In the genomic region with DNA sequence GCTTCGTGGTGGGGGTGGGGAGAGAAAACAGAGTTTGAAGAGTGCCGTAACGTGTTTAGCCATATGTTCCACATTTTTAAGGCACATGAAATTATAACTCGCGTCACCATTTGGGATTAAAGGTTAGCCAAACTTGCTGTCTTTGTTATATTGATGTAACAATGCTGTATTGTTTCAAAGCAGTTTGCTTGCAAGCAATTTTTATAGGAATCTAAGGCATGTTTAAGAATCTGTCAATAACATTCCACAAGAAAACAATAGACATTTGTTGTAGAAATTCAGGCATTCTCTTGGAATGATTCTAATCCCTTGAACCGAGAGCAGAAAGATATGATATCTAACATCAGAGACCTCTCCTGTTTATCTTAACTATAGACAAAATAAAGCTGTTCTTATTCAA, we compare ENCODE assay signal across 20 cellular contexts.
A peak's percentile ranks its signal among the peaks of the same experiment; 100 is the strongest.
DNase-seq lines count a peak whose midpoint lies in the region; ATAC-seq, FAIRE-seq and TF ChIP-seq lines count a peak whose summit lies in the region.
"Had no signal": no experiment of that assay in that cellular context is flagged by ENCODE, and none has a peak within 500 bp of the region (broad histone marks: within the 10 kb centered on the region; RNA-seq: fewer than 3 reads in every experiment).

No MANE protein-coding gene starts in this region.

- 69% methylated on average over 6 of the region's 6 CpGs for WGBS in A549 (ENCODE audit: missing lambda C conversion rate)

- no peak for DNase-seq in A549 (ENCODE audit: low read depth in 1 of 2, low spot score in 1 of 2)
- peak; percentile 31 for DNase-seq in NCI-H1048 (lab: John Stamatoyannopoulos, UW)
- DNase-seq in caudate nucleus (lab: John Stamatoyannopoulos, UW), result no peak
- no peak for DNase-seq in mesothelial cell of epicardium (ENCODE audit: low spot score in 2 of 2, unreplicated experiment in 2 of 2)
- DNase-seq in activated CD4-positive, alpha-beta T cell treated with anti-CD3 and anti-CD28 coated beads, Interleukin-2, amount 10 ng/mL, durations not matched to agents 7 days and 5 days, result no peak
- DNase-seq in GM12891 (ENCODE audit: insufficient read length, low spot score), result no peak
- DNase-seq in UCSD-AML1 (lab: John Stamatoyannopoulos, UW; ENCODE audit: unreplicated experiment), result no peak
- no peak for DNase-seq in CD14-positive monocyte (ENCODE audit: low spot score)
- DNase-seq: activated CD4-positive, alpha-beta T cell treated with anti-CD3 and anti-CD28 coated beads for 1 hour; activated gamma-delta T cell; CD4-positive, alpha-beta T cell; left cardiac atrium; NCI-H1694 treated with DMSO at 0.1 percent for 48 hours; NCI-H345; ovary; SHP77 treated with DMSO at 0.1 percent for 48 hours; stimulated activated naive CD4-positive, alpha-beta T cell treated with Interleukin-2 at 50 U/mL for 16 hours had no signal

- CTCF ChIA-PET in A549 (lab: Yijun Ruan, JAX), result interaction anchor here (0.8 to 2.3 kb wide), 4 partner anchors 20 to 303 kb away, joined by 3 to 11 read pairs (median 4); no protein-coding TSS in a partner anchor
- CTCF ChIA-PET in activated CD4-positive, alpha-beta T cell treated with anti-CD3 and anti-CD28 coated beads, Interleukin-2, amount 10 ng/mL, durations not matched to agents 7 days and 5 days (lab: Charles Lee), result interaction anchor here (1.2 kb wide), 1 partner anchor 10 kb away, joined by 3 read pairs; no protein-coding TSS in a partner anchor

- H3K36me3 Mint-ChIP-seq in mesothelial cell of epicardium (peaks cover 25% of the 10 kb centered on the region), CD14-positive monocyte (peaks cover 0 to 4% of the 10 kb centered on the region in 2 donors)
- no peaks in the 10 kb centered on the region for H3K36me3 Mint-ChIP-seq in activated CD4-positive, alpha-beta T cell treated with anti-CD3 and anti-CD28 coated beads, Interleukin-2, amount 10 ng/mL, durations not matched to agents 7 days and 5 days (ENCODE audit: low read depth)

- H3K9me3 Mint-ChIP-seq in mesothelial cell of epicardium, result peaks cover 13% of the 10 kb centered on the region
- no peaks in the 10 kb centered on the region for H3K9me3 Mint-ChIP-seq in activated CD4-positive, alpha-beta T cell treated with anti-CD3 and anti-CD28 coated beads, Interleukin-2, amount 10 ng/mL, durations not matched to agents 7 days and 5 days
- peaks cover 0 to 6% (median 5%) of the 10 kb centered on the region in 7 donors for H3K9me3 Mint-ChIP-seq in CD14-positive monocyte
- H3K9me3 Mint-ChIP-seq: CD4-positive, alpha-beta T cell; T-helper 2 cell treated with Interferon-gamma antibody and Interleukin-4, amounts not matched to agents 5 μg/mL and 100 μg/mL, for 36 hours had no signal

- TF ChIP-seq POLR2A in A549 (IDR thresholded peaks at IDR 0.05; ENCODE audit: low read length) (no peak), GM12891 (IDR thresholded peaks at IDR 0.05; ENCODE audit: low read depth, low read length) (no peak)

- H3K4me2 ChIP-seq in A549, result peak overlapping the region; percentile 21; the same call in 1 of the 3 replicates

- peaks cover 3% of the 10 kb centered on the region; the same call in 1 of the 3 replicates for H3K9me3 ChIP-seq in A549
- H3K9me3 ChIP-seq: esophagus muscularis mucosa, ovary had no signal

- TF ChIP-seq RAD21 in A549 (conservative IDR thresholded peaks at IDR 0.05 in 1 of 2, IDR thresholded peaks at IDR 0.05 in 1 of 2), result no peak

- H3K27ac ChIP-seq in A549 (no peak overlapping the region; a peak in 1 of 6 replicates), caudate nucleus (ENCODE audit: low read depth, low read length) (peak overlapping the region; percentile 53)
- H3K27ac ChIP-seq: esophagus muscularis mucosa, ovary had no signal

- H3K27ac Mint-ChIP-seq in mesothelial cell of epicardium (peak overlapping the region; percentile 51), CD14-positive monocyte (no peak overlapping the region)
- H3K27ac Mint-ChIP-seq in activated CD4-positive, alpha-beta T cell treated with anti-CD3 and anti-CD28 coated beads, Interleukin-2, amount 10 ng/mL, durations not matched to agents 7 days and 5 days, result no peak overlapping the region
- H3K27ac Mint-ChIP-seq: CD4-positive, alpha-beta T cell; T-helper 2 cell treated with Interferon-gamma antibody and Interleukin-4, amounts not matched to agents 5 μg/mL and 100 μg/mL, for 36 hours had no signal

- no peak overlapping the region for H3K4me3 ChIP-seq in A549
- H3K4me3 ChIP-seq: esophagus muscularis mucosa, ovary had no signal

- H3K4me1 ChIP-seq in A549, result peaks cover 24% of the 10 kb centered on the region

- POLR2A ChIA-PET in A549 (lab: Yijun Ruan, JAX), result no interaction called here
- POLR2A ChIA-PET in activated CD4-positive, alpha-beta T cell treated with anti-CD3 and anti-CD28 coated beads, Interleukin-2, amount 10 ng/mL, durations not matched to agents 7 days and 5 days (lab: Charles Lee), result no interaction called here

- no peak for ATAC-seq in A549

- H3K4me3 Mint-ChIP-seq in mesothelial cell of epicardium, result no peak overlapping the region
- H3K4me3 Mint-ChIP-seq in activated CD4-positive, alpha-beta T cell treated with anti-CD3 and anti-CD28 coated beads, Interleukin-2, amount 10 ng/mL, durations not matched to agents 7 days and 5 days, result no peak overlapping the region
- H3K4me3 Mint-ChIP-seq in CD14-positive monocyte, result no peak overlapping the region
- H3K4me3 Mint-ChIP-seq: CD4-positive, alpha-beta T cell; T-helper 2 cell treated with Interferon-gamma antibody and Interleukin-4, amounts not matched to agents 5 μg/mL and 100 μg/mL, for 36 hours had no signal

- FAIRE-seq in A549 (lab: Jason Lieb, UNC) (no peak), GM12891 (lab: Jason Lieb, UNC) (no peak)
- FAIRE-seq: A204.1 had no signal

- H3K4me1 Mint-ChIP-seq in mesothelial cell of epicardium, result peaks cover 23% of the 10 kb centered on the region
- no peaks in the 10 kb centered on the region for H3K4me1 Mint-ChIP-seq in activated CD4-positive, alpha-beta T cell treated with anti-CD3 and anti-CD28 coated beads, Interleukin-2, amount 10 ng/mL, durations not matched to agents 7 days and 5 days
- H3K4me1 Mint-ChIP-seq in CD14-positive monocyte, result no peaks in the 10 kb centered on the region

- intact Hi-C loops in CD14-positive monocyte (cut with micrococcal nuclease), result no loop called here

- no peak for TF ChIP-seq EP300 in A549 (IDR thresholded peaks at IDR 0.05)

- no peak for TF ChIP-seq CTCF in A549 (IDR thresholded peaks at IDR 0.05)
- no peak for TF ChIP-seq CTCF in mesothelial cell of epicardium (IDR thresholded peaks at IDR 0.05; ENCODE audit: unreplicated experiment)
- no peak for TF ChIP-seq CTCF in CD14-positive monocyte (IDR thresholded peaks at IDR 0.05)

- H3K27me3 Mint-ChIP-seq in mesothelial cell of epicardium (ENCODE audit: low read depth), result no peaks in the 10 kb centered on the region
- H3K27me3 Mint-ChIP-seq in activated CD4-positive, alpha-beta T cell treated with anti-CD3 and anti-CD28 coated beads, Interleukin-2, amount 10 ng/mL, durations not matched to agents 7 days and 5 days, result peaks cover 2% of the 10 kb centered on the region
- H3K27me3 Mint-ChIP-seq in CD14-positive monocyte (ENCODE audit: low read depth in 3 of 3), result no peaks in the 10 kb centered on the region
- H3K27me3 Mint-ChIP-seq: CD4-positive, alpha-beta T cell had no signal

TF ChIP-seq in A549, 52 proteins besides CTCF, POLR2A, EP300 and RAD21:
- TF ChIP-seq, protein P1, sequence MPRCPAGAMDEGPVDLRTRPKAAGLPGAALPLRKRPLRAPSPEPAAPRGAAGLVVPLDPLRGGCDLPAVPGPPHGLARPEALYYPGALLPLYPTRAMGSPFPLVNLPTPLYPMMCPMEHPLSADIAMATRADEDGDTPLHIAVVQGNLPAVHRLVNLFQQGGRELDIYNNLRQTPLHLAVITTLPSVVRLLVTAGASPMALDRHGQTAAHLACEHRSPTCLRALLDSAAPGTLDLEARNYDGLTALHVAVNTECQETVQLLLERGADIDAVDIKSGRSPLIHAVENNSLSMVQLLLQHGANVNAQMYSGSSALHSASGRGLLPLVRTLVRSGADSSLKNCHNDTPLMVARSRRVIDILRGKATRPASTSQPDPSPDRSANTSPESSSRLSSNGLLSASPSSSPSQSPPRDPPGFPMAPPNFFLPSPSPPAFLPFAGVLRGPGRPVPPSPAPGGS (IDR thresholded peaks at IDR 0.05), result no peak
TF ChIP-seq in A549: peak in this region for 0.

TF ChIP-seq in GM12891, 5 proteins besides CTCF, POLR2A, EP300 and RAD21:
- TF ChIP-seq POU2F2 (IDR thresholded peaks at IDR 0.05; ENCODE audit: low read depth, low read length) (no peak), POLR2AphosphoS5 (IDR thresholded peaks at IDR 0.05; ENCODE audit: low read depth, low read length) (no peak), TAF1 (IDR thresholded peaks at IDR 0.05; ENCODE audit: low read depth, low read length) (no peak), PAX5 (IDR thresholded peaks at IDR 0.05; ENCODE audit: insufficient read depth, low read length, severe bottlenecking) (no peak), SPI1 (IDR thresholded peaks at IDR 0.05; ENCODE audit: low read depth, low read length) (no peak)
